In the genomic region with DNA sequence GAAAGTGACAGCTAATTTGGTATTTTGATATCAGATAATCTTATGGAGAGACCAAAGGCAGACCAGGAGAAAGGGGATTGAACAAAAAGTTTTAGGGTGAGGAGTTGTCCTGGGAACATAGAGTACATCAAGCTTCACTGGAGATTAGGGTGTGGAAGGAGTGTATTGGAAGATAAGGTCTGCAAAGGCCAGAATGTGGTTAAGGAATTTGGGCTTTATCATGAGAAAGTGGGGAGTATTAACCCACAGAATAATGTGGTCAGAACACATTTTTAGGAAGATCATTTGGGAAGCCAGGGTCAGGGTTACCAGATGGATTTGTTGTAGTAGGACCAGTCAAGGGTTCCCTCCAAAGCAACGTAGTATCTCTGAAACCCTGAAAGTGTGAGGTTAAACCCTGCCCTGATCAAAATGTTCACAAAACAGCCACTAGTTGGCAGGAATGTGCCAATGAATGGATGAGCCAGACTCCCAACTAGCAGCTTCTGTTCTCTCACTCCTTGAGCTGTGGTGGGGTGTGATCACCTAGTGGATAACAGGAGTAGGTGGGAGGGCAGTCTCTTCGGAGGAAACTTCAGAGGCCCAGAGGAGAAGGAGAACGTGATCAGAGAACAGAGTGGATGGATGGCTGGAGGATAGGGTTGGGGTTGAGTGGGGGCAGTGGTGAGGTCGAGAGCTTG, we compare ENCODE assay signal across 1 cellular context.
A peak's percentile ranks its signal among the peaks of the same experiment; 100 is the strongest.
TF ChIP-seq lines count a peak whose summit lies in the region.

No MANE protein-coding gene starts in this region.

TF ChIP-seq in IMR-90, 13 proteins besides CTCF, POLR2A, EP300 and RAD21:
- TF ChIP-seq SMC3 (IDR thresholded peaks at IDR 0.05; ENCODE audit: low read depth, low read length) (peak; percentile 50), RCOR1 (IDR thresholded peaks at IDR 0.05; ENCODE audit: insufficient replicate concordance, low read length) (no peak)
